9 cellular contexts compared by ENCODE assay signal in the genomic region with DNA sequence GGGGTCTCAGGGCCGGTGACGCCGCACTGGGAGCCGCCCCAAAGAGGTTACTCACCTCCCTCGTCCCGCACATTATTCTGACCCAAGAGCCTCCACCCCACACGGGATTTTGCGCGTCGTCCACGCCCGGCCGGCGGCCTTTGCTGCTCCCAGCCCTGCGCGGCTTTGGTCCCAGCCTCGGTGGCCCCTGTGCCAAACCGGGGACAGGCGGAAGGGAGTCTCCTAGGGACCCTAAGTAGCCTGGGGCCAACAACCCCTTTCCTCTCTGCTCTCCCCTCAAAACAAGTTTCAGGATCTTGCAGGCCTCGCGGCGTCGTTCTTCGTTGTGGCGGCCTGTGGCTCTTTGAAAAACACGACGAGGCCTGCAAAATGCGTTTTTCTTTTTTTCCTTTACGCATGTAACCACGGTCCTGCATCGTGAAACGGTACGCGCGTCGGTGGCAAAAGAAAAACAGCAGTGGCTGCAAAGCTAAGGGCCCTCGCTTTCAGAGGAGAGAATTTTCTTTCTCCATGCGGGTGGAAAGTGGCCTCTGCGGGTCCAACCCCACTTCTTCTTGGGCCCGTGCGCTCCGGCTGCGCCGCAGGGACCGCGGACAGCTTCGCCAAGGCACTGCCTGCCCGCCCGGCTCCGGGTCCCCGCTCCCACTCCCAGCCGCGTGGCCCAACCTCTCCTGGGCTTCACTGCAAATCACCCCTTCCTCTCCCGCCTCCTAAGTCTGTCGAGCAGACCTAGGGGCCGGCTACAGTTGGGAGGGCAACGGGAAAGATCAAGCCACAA. TPM values are rescaled to one million over a fixed set of nuclear protein-coding genes. Genes with fewer than 3 reads are reported as not detected.
DNase-seq lines count a peak whose midpoint lies in the region; ATAC-seq and TF ChIP-seq lines count a peak whose summit lies in the region.
"Had no signal": no experiment of that assay in that cellular context is flagged by ENCODE, and none has a peak within 500 bp of the region (broad histone marks: within the 10 kb centered on the region; RNA-seq: fewer than 3 reads in every experiment).

No MANE protein-coding gene starts in this region.

- peak overlapping the region; percentile 81 for H3K4me3 Mint-ChIP-seq in activated CD8-positive, alpha-beta T cell treated with anti-CD3 and anti-CD28 coated beads, Interleukin-2, amount 10 ng/mL, durations not matched to agents 7 days and 5 days

- H3K36me3 Mint-ChIP-seq in activated CD8-positive, alpha-beta T cell treated with anti-CD3 and anti-CD28 coated beads, Interleukin-2, amount 10 ng/mL, durations not matched to agents 7 days and 5 days (ENCODE audit: low read depth) = peaks cover 81% of the 10 kb centered on the region

- H3K36me3 ChIP-seq in heart left ventricle = no peaks in the 10 kb centered on the region
- H3K36me3 ChIP-seq in upper lobe of right lung = no peaks in the 10 kb centered on the region

- H3K27me3 ChIP-seq in heart left ventricle (peaks cover 81 to 98% (median 85%) of the 10 kb centered on the region in 9 donors), layer of hippocampus (ENCODE audit: control insufficient read depth, insufficient read depth, low read length) (peaks cover 66% of the 10 kb centered on the region), upper lobe of right lung (peaks cover 76% of the 10 kb centered on the region)

- CTCF ChIA-PET in activated CD8-positive, alpha-beta T cell treated with anti-CD3 and anti-CD28 coated beads, Interleukin-2, amount 10 ng/mL, durations not matched to agents 7 days and 5 days (lab: Charles Lee) = interaction anchor here (0.7 to 9.9 kb wide), 19 partner anchors 14 to 217 kb away, joined by 3 to 85 read pairs (median 5); no protein-coding TSS in a partner anchor

- no peaks in the 10 kb centered on the region for H3K27me3 Mint-ChIP-seq in activated CD8-positive, alpha-beta T cell treated with anti-CD3 and anti-CD28 coated beads, Interleukin-2, amount 10 ng/mL, durations not matched to agents 7 days and 5 days (ENCODE audit: low read depth)

- TF ChIP-seq CTCF in heart left ventricle (IDR thresholded peaks at IDR 0.05) = no peak
- no peak for TF ChIP-seq CTCF in upper lobe of right lung (IDR thresholded peaks at IDR 0.05)

- TF ChIP-seq POLR2A in heart left ventricle (IDR thresholded peaks at IDR 0.05) = no peak

- no peaks in the 10 kb centered on the region for H3K9me3 Mint-ChIP-seq in activated CD8-positive, alpha-beta T cell treated with anti-CD3 and anti-CD28 coated beads, Interleukin-2, amount 10 ng/mL, durations not matched to agents 7 days and 5 days (ENCODE audit: insufficient read depth)

- H3K27ac ChIP-seq in heart left ventricle (peak overlapping the region in 1 of 12 donors; percentile 56), layer of hippocampus (ENCODE audit: low read depth, low read length) (peak overlapping the region; percentile 57), upper lobe of right lung (peak overlapping the region; percentile 58)

- 9 to 14% (median 12%) methylated on average over 47 to 57 of the region's 57 CpGs for WGBS in heart left ventricle, 4 donors

- peaks cover 0 to 44% (median 14%) of the 10 kb centered on the region in 12 donors for H3K4me1 ChIP-seq in heart left ventricle
- peaks cover 34% of the 10 kb centered on the region for H3K4me1 ChIP-seq in upper lobe of right lung

- intact Hi-C loops in heart left ventricle (cut with DNase I) = loop anchor here in 8 of 10 donors (5.0 to 10.0 kb wide), 5 partner anchors 106 to 274 kb away; no protein-coding TSS in a partner anchor
- intact Hi-C loops in left ventricle myocardium superior (cut with micrococcal nuclease) = no loop called here
- intact Hi-C loops in upper lobe of right lung (cut with DNase I) = no loop called here

- DNase-seq in heart left ventricle (peak in 1 of 5 donors; percentile 35), left ventricle myocardium superior (no peak), upper lobe of right lung (no peak), NCI-H2171 treated with DMSO at 0.1 percent for 48 hours (lab: John Stamatoyannopoulos, UW) (no peak), cerebellar cortex (ENCODE audit: low spot score) (no peak)
- peak; percentile 43 for DNase-seq in activated CD8-positive, alpha-beta T cell treated with anti-CD3 and anti-CD28 coated beads, Interleukin-2, amount 10 ng/mL, durations not matched to agents 7 days and 5 days

- H3K27ac Mint-ChIP-seq in activated CD8-positive, alpha-beta T cell treated with anti-CD3 and anti-CD28 coated beads, Interleukin-2, amount 10 ng/mL, durations not matched to agents 7 days and 5 days = peak overlapping the region; percentile 83

- POLR2A ChIA-PET in activated CD8-positive, alpha-beta T cell treated with anti-CD3 and anti-CD28 coated beads, Interleukin-2, amount 10 ng/mL, durations not matched to agents 7 days and 5 days (lab: Charles Lee) = interaction anchor here (0.6 to 8.1 kb wide), 12 partner anchors 9 to 316 kb away, joined by 3 to 63 read pairs (median 4); a partner anchor contains a TSS

- no peak for ATAC-seq in heart left ventricle
- ATAC-seq in left ventricle myocardium superior = no peak
- no peak for ATAC-seq in activated CD8-positive, alpha-beta T cell treated with anti-CD3 and anti-CD28 coated beads, Interleukin-2, amount 10 ng/mL, durations not matched to agents 7 days and 5 days
- ATAC-seq in upper lobe of right lung = no peak
- ATAC-seq in GM18511 (IDR thresholded peaks at IDR 0.05; ENCODE audit: unreplicated experiment) = no peak

- peak overlapping the region in 8 of 12 donors; percentile 20 to 71 (median 30) for H3K4me3 ChIP-seq in heart left ventricle
- H3K4me3 ChIP-seq in upper lobe of right lung = peak overlapping the region; percentile 31

- H3K9me3 ChIP-seq in heart left ventricle (no peaks in the 10 kb centered on the region), upper lobe of right lung (no peaks in the 10 kb centered on the region)

- H3K4me1 Mint-ChIP-seq in activated CD8-positive, alpha-beta T cell treated with anti-CD3 and anti-CD28 coated beads, Interleukin-2, amount 10 ng/mL, durations not matched to agents 7 days and 5 days (ENCODE audit: low read depth) = peaks cover 80% of the 10 kb centered on the region

RNA-seq across cellular contexts. Expression of a gene that starts 0.8 kb away (rescaled TPM):
- total RNA-seq in heart left ventricle = 1 to 10 TPM in 3 of 9 donors, under 1 TPM in 6; 0.21 to 8.7 (median 0.65) TPM
- polyA plus RNA-seq in heart left ventricle = under 1 TPM; 0.35 to 0.38 TPM
- total RNA-seq in left ventricle myocardium superior = 0.89 TPM
- total RNA-seq in activated CD8-positive, alpha-beta T cell treated with anti-CD3 and anti-CD28 coated beads, Interleukin-2, amount 10 ng/mL, durations not matched to agents 7 days and 5 days = 100 to 1,000 TPM; 144 to 147 TPM
- 13.1 TPM for total RNA-seq in upper lobe of right lung
- total RNA-seq: frontal cortex had no signal

Comparison
In these comparisons a context has a peak if more than half of its experiments do, and no peak if none do; other contexts are left out.
1. intact Hi-C loops: an anchor here in heart left ventricle (5.0 to 10.0 kb wide); none called in left ventricle myocardium superior and upper lobe of right lung.
2. RNA of a gene that starts 0.8 kb away (total RNA-seq): 144 to 147 TPM in activated CD8-positive, alpha-beta T cell treated with anti-CD3 and anti-CD28 coated beads, Interleukin-2, amount 10 ng/mL, durations not matched to agents 7 days and 5 days; 13.1 TPM in upper lobe of right lung (single experiment), 0.89 TPM in left ventricle myocardium superior (single experiment) and 0.21 to 8.7 TPM in heart left ventricle; every median in the first group is over 10 times any median in the second.